In genomic region chr3:61637088-61638051, GRCh38 we compare ENCODE assay signal across 9 cellular contexts.
DNase-seq lines count a peak whose midpoint lies in the region; ATAC-seq, FAIRE-seq and TF ChIP-seq lines count a peak whose summit lies in the region.
"Had no signal": no experiment of that assay in that cellular context is flagged by ENCODE, and none has a peak within 500 bp of the region (broad histone marks: within the 10 kb centered on the region; RNA-seq: fewer than 3 reads in every experiment).

No MANE protein-coding gene starts in this region.

- H3F3A ChIP-seq in MM.1S (ENCODE audit: insufficient read depth, low read length), result peaks cover 22% of the 10 kb centered on the region

- no peak for TF ChIP-seq CTCF in AG10803 (conservative IDR thresholded peaks at IDR 0.05; ENCODE audit: low read length)
- TF ChIP-seq CTCF in MM.1S (IDR thresholded peaks at IDR 0.05; ENCODE audit: low read length), result no peak
- no peak for TF ChIP-seq CTCF in kidney (IDR thresholded peaks at IDR 0.05; ENCODE audit: borderline replicate concordance, extremely low read depth, insufficient read depth)

- no peaks in the 10 kb centered on the region for H4K20me1 ChIP-seq in MM.1S (ENCODE audit: insufficient read depth, low read length)

- H3K27me3 ChIP-seq in MM.1S (replicated peaks; ENCODE audit: insufficient read depth, low read length), result no peaks in the 10 kb centered on the region

- DNase-seq in AG10803 (ENCODE audit: low read depth) (peak; percentile 12), MM.1S (peak; percentile 98), kidney (no peak), NCI-H1417 treated with DMSO at 0.1 percent for 48 hours (lab: John Stamatoyannopoulos, UW) (no peak), inferior parietal cortex (ENCODE audit: extremely low spot score) (no peak), NOMO-1 (lab: John Stamatoyannopoulos, UW; ENCODE audit: unreplicated experiment in 2 of 2) (no peak)
- no peak for DNase-seq in stimulated activated CD4-positive, alpha-beta T cell treated with anti-CD3 and anti-CD28 coated beads, Interleukin-4, amount 100 ng/mL, for 4 hours
- DNase-seq: Calu3 had no signal

- H3K4me1 ChIP-seq in MM.1S (ENCODE audit: low read length) (peaks cover 44% of the 10 kb centered on the region), kidney (ENCODE audit: control insufficient read depth in 1 of 2, insufficient read depth in 1 of 2, low read depth in 1 of 2, low read length in 2 of 2) (peaks cover 8 to 11% of the 10 kb centered on the region in 2 donors)

- H3K4me3 ChIP-seq in AG10803 (ENCODE audit: low read length), result peak overlapping the region; percentile 10
- H3K4me3 ChIP-seq in MM.1S (ENCODE audit: low read length), result peak overlapping the region; percentile 41
- H3K4me3 ChIP-seq in kidney (ENCODE audit: low read length in 2 of 2), result peak overlapping the region; percentile 59 to 69

- intact Hi-C loops in kidney (cut with DNase I), result no loop called here

- peak; percentile 6 for FAIRE-seq in kidney (lab: Jason Lieb, UNC)

- H3K9ac ChIP-seq in MM.1S (ENCODE audit: low read length), result peak overlapping the region; percentile 60
- peak overlapping the region; percentile 35 to 49 for H3K9ac ChIP-seq in kidney (ENCODE audit: low read length in 2 of 2)

- H3K9me3 ChIP-seq in MM.1S (replicated peaks; ENCODE audit: insufficient read depth, low read length) (no peaks in the 10 kb centered on the region), kidney (ENCODE audit: control insufficient read depth in 1 of 2, low read length in 2 of 2) (no peaks in the 10 kb centered on the region)

- H3K36me3 ChIP-seq in MM.1S (replicated peaks; ENCODE audit: insufficient read depth, low read length) (no peaks in the 10 kb centered on the region), kidney (ENCODE audit: control insufficient read depth in 1 of 2, insufficient read depth in 2 of 2, low read length in 2 of 2) (no peaks in the 10 kb centered on the region)

- peak overlapping the region; percentile 70 for H3K4me2 ChIP-seq in MM.1S (ENCODE audit: low read depth, low read length)

- H2AFZ ChIP-seq in MM.1S (ENCODE audit: low read length), result peak overlapping the region; percentile 0; the same call in 1 of the 2 replicates

- H3K79me2 ChIP-seq in MM.1S (ENCODE audit: low read length), result peaks cover 52% of the 10 kb centered on the region

- peak overlapping the region; percentile 89 for H3K27ac ChIP-seq in MM.1S (ENCODE audit: low read length)
- peak overlapping the region; percentile 52 to 87 for H3K27ac ChIP-seq in kidney (ENCODE audit: low read depth in 2 of 2, low read length in 2 of 2)

- H3K9me2 ChIP-seq in MM.1S (replicated peaks; ENCODE audit: insufficient read depth, low read length), result no peaks in the 10 kb centered on the region

- peak; percentile 96 for ATAC-seq in GM21576 (IDR thresholded peaks at IDR 0.05; ENCODE audit: unreplicated experiment)

Comparison
In these comparisons a context has a peak if more than half of its experiments do, and no peak if none do; other contexts are left out.
1. DNase-seq: peak in AG10803 (single experiment) and MM.1S (single experiment); none in kidney (single experiment), NCI-H1417 treated with DMSO at 0.1 percent for 48 hours (single experiment), inferior parietal cortex (single experiment), stimulated activated CD4-positive, alpha-beta T cell treated with anti-CD3 and anti-CD28 coated beads, Interleukin-4, amount 100 ng/mL, for 4 hours (0 of 2) and NOMO-1 (0 of 2).
2. H3K4me3 ChIP-seq: peak in every context shown above with its lines; median percentile 64 in kidney; 41 in MM.1S; 10 in AG10803.